Comparison of ENCODE assay signal across 7 cellular contexts in the genomic region with DNA sequence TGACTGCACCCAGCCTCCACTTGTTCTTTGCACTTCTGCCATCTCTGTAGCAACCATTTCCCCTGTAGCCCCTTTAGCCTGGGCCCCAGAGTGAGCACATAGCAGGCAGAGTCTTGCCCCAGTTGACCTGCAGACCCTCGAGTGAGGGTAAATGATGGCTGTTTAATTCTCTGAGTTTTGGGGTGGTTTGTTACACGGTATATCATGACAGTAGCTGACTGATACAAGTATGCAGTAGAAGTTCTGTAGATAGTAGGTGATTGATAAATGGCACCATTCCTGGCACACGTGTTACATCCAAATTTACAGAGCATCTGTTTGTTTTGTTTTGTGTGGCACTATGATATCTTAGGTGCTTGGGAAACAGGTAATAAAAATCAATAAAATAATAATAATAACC.
"Had no signal": no experiment of that assay in that cellular context is flagged by ENCODE, and none has a peak within 500 bp of the region (broad histone marks: within the 10 kb centered on the region; RNA-seq: fewer than 3 reads in every experiment).

No MANE protein-coding gene starts in this region.

- H3K4me3 ChIP-seq: GM23338 had no signal

- H3K9me3 Mint-ChIP-seq: GM23338, H9, HFFc6, IgD-negative memory B cell had no signal

- H3K4me3 Mint-ChIP-seq: GM23338, H9, HFFc6, IgD-negative memory B cell had no signal

- H3K27ac Mint-ChIP-seq: GM23338, HFFc6, IgD-negative memory B cell had no signal

- ATAC-seq: GM23338 had no signal

- H3K4me2 ChIP-seq: GM23338 had no signal

- DNase-seq: H9, HCEC 1CT, HFFc6, Kasumi-1, KG1 had no signal
